Comparison of ENCODE assay signal across 15 cellular contexts in the genomic region with DNA sequence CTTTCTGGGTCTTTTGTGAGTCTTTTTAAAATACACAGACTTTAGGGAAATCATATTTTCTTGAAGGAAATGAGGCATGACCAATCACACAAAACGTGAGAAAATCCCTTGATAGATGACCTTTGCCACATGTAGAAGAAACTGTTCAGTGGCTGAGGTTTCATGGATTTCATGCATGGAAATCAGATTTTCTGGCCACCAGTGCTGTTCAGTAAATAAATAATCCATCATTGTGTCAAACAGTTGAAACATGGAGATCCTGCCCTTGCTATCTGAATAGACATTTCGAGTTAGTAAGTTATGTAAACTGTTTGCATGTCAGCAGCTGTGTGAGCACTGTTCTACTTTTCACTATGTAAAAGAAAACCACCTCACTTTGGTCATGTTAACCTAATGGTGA.
A peak's percentile ranks its signal among the peaks of the same experiment; 100 is the strongest.
DNase-seq lines count a peak whose midpoint lies in the region; ATAC-seq and TF ChIP-seq lines count a peak whose summit lies in the region.
"Had no signal": no experiment of that assay in that cellular context is flagged by ENCODE, and none has a peak within 500 bp of the region (broad histone marks: within the 10 kb centered on the region; RNA-seq: fewer than 3 reads in every experiment).

No MANE protein-coding gene starts in this region.

- H3K9ac ChIP-seq in endodermal cell (ENCODE audit: extremely low read depth, low read length, poor library complexity, severe bottlenecking): no peak overlapping the region
- H3K9ac ChIP-seq: BLaER1 treated with 17β-estradiol and CSF1 and Interleukin-3, amounts not matched to agents 10 nM and 100 nM had no signal

- H3K27me3 ChIP-seq in A673 (replicated peaks; ENCODE audit: insufficient read depth, low read depth, low read length, poor library complexity): no peaks in the 10 kb centered on the region
- no peaks in the 10 kb centered on the region for H3K27me3 ChIP-seq in endodermal cell (ENCODE audit: control insufficient read depth, insufficient read depth, low read length, poor library complexity, severe bottlenecking)
- H3K27me3 ChIP-seq in upper lobe of left lung: no peaks in the 10 kb centered on the region
- H3K27me3 ChIP-seq: BLaER1 treated with 17β-estradiol and CSF1 and Interleukin-3, amounts not matched to agents 10 nM and 100 nM had no signal

- no peak for TF ChIP-seq EP300 in upper lobe of left lung (IDR thresholded peaks at IDR 0.05)

- no peak overlapping the region for H3K27ac Mint-ChIP-seq in endodermal cell
- H3K27ac Mint-ChIP-seq in activated naive CD4-positive, alpha-beta T cell treated with anti-CD3 and anti-CD28 coated beads, Interleukin-2, amount 50 U/mL, for 72 hours: no peak overlapping the region
- H3K27ac Mint-ChIP-seq: B cell; CD8-positive, alpha-beta T cell; GM23338 had no signal

- no peaks in the 10 kb centered on the region for H3K36me3 Mint-ChIP-seq in endodermal cell (ENCODE audit: low read depth)
- no peaks in the 10 kb centered on the region for H3K36me3 Mint-ChIP-seq in activated naive CD4-positive, alpha-beta T cell treated with anti-CD3 and anti-CD28 coated beads, Interleukin-2, amount 50 U/mL, for 72 hours
- H3K36me3 Mint-ChIP-seq: CD8-positive, alpha-beta T cell had no signal

- H3K4me3 ChIP-seq in A673 (ENCODE audit: low read depth, low read length, poor library complexity, severe bottlenecking) (no peak overlapping the region), endodermal cell (ENCODE audit: low read length) (no peak overlapping the region), upper lobe of left lung (no peak overlapping the region)
- H3K4me3 ChIP-seq: BLaER1 treated with 17β-estradiol and CSF1 and Interleukin-3, amounts not matched to agents 10 nM and 100 nM; GM23338 had no signal

- ATAC-seq in activated naive CD4-positive, alpha-beta T cell treated with anti-CD3 and anti-CD28 coated beads, Interleukin-2, amount 50 U/mL, for 72 hours: no peak
- ATAC-seq in upper lobe of left lung (ENCODE audit: low FRiP score in 2 of 2): no peak
- ATAC-seq: CD8-positive, alpha-beta T cell; GM23338 had no signal

- no peaks in the 10 kb centered on the region for H3K9me3 ChIP-seq in A673 (ENCODE audit: low read depth, low read length, poor library complexity, severe bottlenecking)
- H3K9me3 ChIP-seq in endodermal cell (ENCODE audit: control insufficient read depth, low read length): no peaks in the 10 kb centered on the region
- no peaks in the 10 kb centered on the region for H3K9me3 ChIP-seq in upper lobe of left lung
- H3K9me3 ChIP-seq: BLaER1 treated with 17β-estradiol and CSF1 and Interleukin-3, amounts not matched to agents 10 nM and 100 nM had no signal

- POLR2A ChIA-PET in A673 (lab: Charles Lee; ENCODE audit: low non-redundant PET): no interaction called here

- H3K36me3 ChIP-seq in A673 (ENCODE audit: insufficient read depth, low read length, poor library complexity, severe bottlenecking): no peaks in the 10 kb centered on the region
- H3K36me3 ChIP-seq in endodermal cell (ENCODE audit: control insufficient read depth, insufficient read depth, low read length): no peaks in the 10 kb centered on the region
- H3K36me3 ChIP-seq in upper lobe of left lung: no peaks in the 10 kb centered on the region
- H3K36me3 ChIP-seq: BLaER1 treated with 17β-estradiol and CSF1 and Interleukin-3, amounts not matched to agents 10 nM and 100 nM had no signal

- 57 to 83% methylated on average over 1 to 2 of the region's 2 CpGs for WGBS in endodermal cell (ENCODE audit: insufficient coverage in 1 of 2, insufficient read length in 1 of 2), 2 experiments
- WGBS in upper lobe of left lung, 2 donors: 32 to 35% methylated on average over 2 of the region's 2 CpGs

- DNase-seq in NCI-H146 (lab: John Stamatoyannopoulos, UW) (peak; percentile 21), NCI-H146 treated with DMSO at 0.1 percent for 48 hours (lab: John Stamatoyannopoulos, UW; ENCODE audit: unreplicated experiment) (no peak), A673 (ENCODE audit: low spot score) (peak; percentile 19), SHP77 treated with DMSO at 0.1 percent for 48 hours (lab: John Stamatoyannopoulos, UW) (peak; percentile 29), endodermal cell (no peak), upper lobe of left lung (no peak)
- no peak for DNase-seq in activated naive CD4-positive, alpha-beta T cell treated with anti-CD3 and anti-CD28 coated beads, Interleukin-2, amount 50 U/mL, for 72 hours (ENCODE audit: low spot score in 2 of 2)
- DNase-seq in activated CD8-positive, alpha-beta memory T cell treated with anti-CD3 and anti-CD28 coated beads, Interleukin-2, amount 50 U/mL, for 48 hours: no peak
- DNase-seq: 8988T; Calu3; CD8-positive, alpha-beta T cell; HCEC 1CT had no signal

- no TSS peak for BruUV-seq in A673 (replicated peaks; lab: Mats Ljungman, UMichigan)

- H3K4me1 ChIP-seq in A673 (ENCODE audit: insufficient read depth, low read length, poor library complexity, severe bottlenecking): no peaks in the 10 kb centered on the region
- no peaks in the 10 kb centered on the region for H3K4me1 ChIP-seq in endodermal cell (ENCODE audit: control insufficient read depth, insufficient read depth, low read length)
- no peaks in the 10 kb centered on the region for H3K4me1 ChIP-seq in upper lobe of left lung
- H3K4me1 ChIP-seq: BLaER1 treated with 17β-estradiol and CSF1 and Interleukin-3, amounts not matched to agents 10 nM and 100 nM had no signal

- no peak overlapping the region for H3K27ac ChIP-seq in A673 (ENCODE audit: low read depth, low read length, poor library complexity, severe bottlenecking)
- H3K27ac ChIP-seq in endodermal cell (ENCODE audit: low read depth, low read length): peak overlapping the region; percentile 82
- no peak overlapping the region for H3K27ac ChIP-seq in upper lobe of left lung
- H3K27ac ChIP-seq: BLaER1 treated with 17β-estradiol and CSF1 and Interleukin-3, amounts not matched to agents 10 nM and 100 nM had no signal

- intact Hi-C loops in A673 (cut with micrococcal nuclease; ENCODE audit: unreplicated experiment): no loop called here

- H3K9me3 Mint-ChIP-seq in endodermal cell: no peaks in the 10 kb centered on the region
- H3K9me3 Mint-ChIP-seq in activated naive CD4-positive, alpha-beta T cell treated with anti-CD3 and anti-CD28 coated beads, Interleukin-2, amount 50 U/mL, for 72 hours: no peaks in the 10 kb centered on the region
- H3K9me3 Mint-ChIP-seq: GM23338 had no signal

- no peak for TF ChIP-seq CTCF in A673 (conservative IDR thresholded peaks at IDR 0.05; ENCODE audit: low read depth, low read length)
- no peak for TF ChIP-seq CTCF in endodermal cell (conservative IDR thresholded peaks at IDR 0.05)
- TF ChIP-seq CTCF in upper lobe of left lung (IDR thresholded peaks at IDR 0.05): no peak

- no peak overlapping the region for H3K4me3 Mint-ChIP-seq in endodermal cell
- H3K4me3 Mint-ChIP-seq: B cell; CD8-positive, alpha-beta T cell; GM23338 had no signal

- no peak for TF ChIP-seq POLR2A in upper lobe of left lung (IDR thresholded peaks at IDR 0.05)

- CTCF ChIA-PET in A673 (lab: Charles Lee): no interaction called here

- no peaks in the 10 kb centered on the region for H3K27me3 Mint-ChIP-seq in endodermal cell (ENCODE audit: insufficient read depth)
- H3K27me3 Mint-ChIP-seq: B cell had no signal

- H3K4me1 Mint-ChIP-seq in endodermal cell: peaks cover 5% of the 10 kb centered on the region
- H3K4me1 Mint-ChIP-seq: B cell had no signal

Comparison
In these comparisons a context has a peak if more than half of its experiments do, and no peak if none do; other contexts are left out.
1. DNase-seq: peak in NCI-H146 (single experiment), A673 (single experiment) and SHP77 treated with DMSO at 0.1 percent for 48 hours (single experiment); none in NCI-H146 treated with DMSO at 0.1 percent for 48 hours (single experiment), endodermal cell (single experiment), activated naive CD4-positive, alpha-beta T cell treated with anti-CD3 and anti-CD28 coated beads, Interleukin-2, amount 50 U/mL, for 72 hours (0 of 2), upper lobe of left lung (0 of 2) and activated CD8-positive, alpha-beta memory T cell treated with anti-CD3 and anti-CD28 coated beads, Interleukin-2, amount 50 U/mL, for 48 hours (single experiment).